In genomic region chr5:61331407-61332368, GRCh38 we compare ENCODE assay signal across 8 cellular contexts. TPM values are rescaled to one million over a fixed set of nuclear protein-coding genes. Genes with fewer than 3 reads are reported as not detected.
DNase-seq lines count a peak whose midpoint lies in the region; ATAC-seq and TF ChIP-seq lines count a peak whose summit lies in the region.

TSS of gene ZSWIM6 (plus strand) at chr5:61332258. CDS start at chr5:61332273, 15 bp downstream.

- H3K36me3 ChIP-seq in BLaER1 treated with 17β-estradiol and CSF1 and Interleukin-3, amounts not matched to agents 10 nM and 100 nM = peaks cover 5 to 14% (median 7%) of the 10 kb centered on the region in 11 experiments; a peak in 19 of 22 replicates
- no peaks in the 10 kb centered on the region for H3K36me3 ChIP-seq in liver (ENCODE audit: control insufficient read depth in 4 of 4, insufficient read depth in 3 of 4, low read depth in 1 of 4, low read length in 3 of 4)

- no peaks in the 10 kb centered on the region for H3K27me3 ChIP-seq in BLaER1 treated with 17β-estradiol and CSF1 and Interleukin-3, amounts not matched to agents 10 nM and 100 nM
- no peaks in the 10 kb centered on the region for H3K27me3 ChIP-seq in liver (ENCODE audit: control insufficient read depth in 4 of 4, insufficient read depth in 4 of 4, low read length in 3 of 4)

- peak within 1 kb of the TSS; percentile 84 to 99 (median 92) for H3K4me3 ChIP-seq in BLaER1 treated with 17β-estradiol and CSF1 and Interleukin-3, amounts not matched to agents 10 nM and 100 nM
- H3K4me3 ChIP-seq in liver (ENCODE audit: low read depth in 1 of 3, low read length in 3 of 3) = peak within 1 kb of the TSS; percentile 84 to 96 (median 92)

- peaks cover 37 to 45% (median 43%) of the 10 kb centered on the region in 11 experiments for H4K20me1 ChIP-seq in BLaER1 treated with 17β-estradiol and CSF1 and Interleukin-3, amounts not matched to agents 10 nM and 100 nM

- ATAC-seq in GM19351 (IDR thresholded peaks at IDR 0.05; ENCODE audit: unreplicated experiment) (peak; percentile 57), HG03520 (IDR thresholded peaks at IDR 0.05; ENCODE audit: unreplicated experiment) (peak; percentile 74)

- TF ChIP-seq CTCF in liver (IDR thresholded peaks at IDR 0.05; ENCODE audit: low read depth, low read length, missing input control) = no peak

- WGBS in liver = under 1% methylated on average over 94 of the region's 94 CpGs

- H3K9me3 ChIP-seq in BLaER1 treated with 17β-estradiol and CSF1 and Interleukin-3, amounts not matched to agents 10 nM and 100 nM (replicated peaks in 1 of 11) = peaks cover 0 to 9% (median 4%) of the 10 kb centered on the region in 11 experiments; a peak in 17 of 22 replicates
- H3K9me3 ChIP-seq in liver (ENCODE audit: control insufficient read depth in 4 of 4, low read length in 3 of 4) = no peaks in the 10 kb centered on the region

- DNase-seq in NCI-H748 treated with DMSO at 0.1 percent for 48 hours (lab: John Stamatoyannopoulos, UW) = peak; percentile 97
- DNase-seq in activated CD4-positive, alpha-beta T cell treated with anti-CD3 and anti-CD28 coated beads, Interleukin-2, amount 50 U/mL, for 48 hours = peak; percentile 98
- peak; percentile 96 to 100 for DNase-seq in dermis microvascular lymphatic vessel endothelial cell (ENCODE audit: low read depth in 2 of 2)
- DNase-seq in stimulated activated CD4-positive, alpha-beta T cell treated with anti-CD3 and anti-CD28 coated beads, Interleukin-4, amount 100 ng/mL, for 1 hour = peak; percentile 98

- peak within 1 kb of the TSS; percentile 91 to 98 (median 94) for H3K27ac ChIP-seq in BLaER1 treated with 17β-estradiol and CSF1 and Interleukin-3, amounts not matched to agents 10 nM and 100 nM
- H3K27ac ChIP-seq in liver (ENCODE audit: low read depth in 1 of 2, low read length in 2 of 2) = peak within 1 kb of the TSS; percentile 98

- H3K4me2 ChIP-seq in BLaER1 treated with 17β-estradiol and CSF1 and Interleukin-3, amounts not matched to agents 10 nM and 100 nM = peak within 1 kb of the TSS; percentile 91 to 97 (median 92)

- H3K4me1 ChIP-seq in BLaER1 treated with 17β-estradiol and CSF1 and Interleukin-3, amounts not matched to agents 10 nM and 100 nM = peaks cover 43 to 58% (median 48%) of the 10 kb centered on the region in 10 experiments
- H3K4me1 ChIP-seq in liver (ENCODE audit: control insufficient read depth in 4 of 4, insufficient read depth in 4 of 4, low read length in 3 of 4) = peaks cover 0 to 25% (median 15%) of the 10 kb centered on the region in 4 donors

- no peak for TF ChIP-seq RAD21 in liver (IDR thresholded peaks at IDR 0.05)

- peak within 1 kb of the TSS; percentile 94 to 99 (median 97) for H3K9ac ChIP-seq in BLaER1 treated with 17β-estradiol and CSF1 and Interleukin-3, amounts not matched to agents 10 nM and 100 nM
- H3K9ac ChIP-seq in liver (ENCODE audit: low read depth in 1 of 2, low read length in 2 of 2) = peak within 1 kb of the TSS; percentile 42 to 77

TF ChIP-seq in liver, 16 proteins besides CTCF, POLR2A, EP300 and RAD21:
- TF ChIP-seq NR2F2 (IDR thresholded peaks at IDR 0.05) (no peak), RXRA (IDR thresholded peaks at IDR 0.05) (peak; percentile 33 to 41), FOXA1 (IDR thresholded peaks at IDR 0.05) (no peak), ATF3 (IDR thresholded peaks at IDR 0.05) (no peak), FOXA2 (IDR thresholded peaks at IDR 0.05) (no peak), YY1 (IDR thresholded peaks at IDR 0.05) (peak; percentile 41), EGR1 (IDR thresholded peaks at IDR 0.05; ENCODE audit: low read depth in 2 of 2) (peak; percentile 91 to 93), SP1 (IDR thresholded peaks at IDR 0.05) (peak; percentile 50), HNF4G (IDR thresholded peaks at IDR 0.05) (no peak), JUND (IDR thresholded peaks at IDR 0.05) (no peak), HNF4A (conservative IDR thresholded peaks at IDR 0.05) (no peak), TAF1 (conservative IDR thresholded peaks at IDR 0.05) (peak; percentile 98), GABPA (IDR thresholded peaks at IDR 0.05 in 1 of 2, conservative IDR thresholded peaks at IDR 0.05 in 1 of 2) (peak in 1 of 2 donors; percentile 71)
- TF ChIP-seq, protein P1, sequence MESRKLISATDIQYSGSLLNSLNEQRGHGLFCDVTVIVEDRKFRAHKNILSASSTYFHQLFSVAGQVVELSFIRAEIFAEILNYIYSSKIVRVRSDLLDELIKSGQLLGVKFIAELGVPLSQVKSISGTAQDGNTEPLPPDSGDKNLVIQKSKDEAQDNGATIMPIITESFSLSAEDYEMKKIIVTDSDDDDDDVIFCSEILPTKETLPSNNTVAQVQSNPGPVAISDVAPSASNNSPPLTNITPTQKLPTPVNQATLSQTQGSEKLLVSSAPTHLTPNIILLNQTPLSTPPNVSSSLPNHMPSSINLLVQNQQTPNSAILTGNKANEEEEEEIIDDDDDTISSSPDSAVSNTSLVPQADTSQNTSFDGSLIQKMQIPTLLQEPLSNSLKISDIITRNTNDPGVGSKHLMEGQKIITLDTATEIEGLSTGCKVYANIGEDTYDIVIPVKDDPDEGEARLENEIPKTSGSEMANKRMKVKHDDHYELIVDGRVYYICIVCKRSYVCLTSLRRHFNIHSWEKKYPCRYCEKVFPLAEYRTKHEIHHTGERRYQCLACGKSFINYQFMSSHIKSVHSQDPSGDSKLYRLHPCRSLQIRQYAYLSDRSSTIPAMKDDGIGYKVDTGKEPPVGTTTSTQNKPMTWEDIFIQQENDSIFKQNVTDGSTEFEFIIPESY (IDR thresholded peaks at IDR 0.05) = no peak
- TF ChIP-seq, protein P2, sequence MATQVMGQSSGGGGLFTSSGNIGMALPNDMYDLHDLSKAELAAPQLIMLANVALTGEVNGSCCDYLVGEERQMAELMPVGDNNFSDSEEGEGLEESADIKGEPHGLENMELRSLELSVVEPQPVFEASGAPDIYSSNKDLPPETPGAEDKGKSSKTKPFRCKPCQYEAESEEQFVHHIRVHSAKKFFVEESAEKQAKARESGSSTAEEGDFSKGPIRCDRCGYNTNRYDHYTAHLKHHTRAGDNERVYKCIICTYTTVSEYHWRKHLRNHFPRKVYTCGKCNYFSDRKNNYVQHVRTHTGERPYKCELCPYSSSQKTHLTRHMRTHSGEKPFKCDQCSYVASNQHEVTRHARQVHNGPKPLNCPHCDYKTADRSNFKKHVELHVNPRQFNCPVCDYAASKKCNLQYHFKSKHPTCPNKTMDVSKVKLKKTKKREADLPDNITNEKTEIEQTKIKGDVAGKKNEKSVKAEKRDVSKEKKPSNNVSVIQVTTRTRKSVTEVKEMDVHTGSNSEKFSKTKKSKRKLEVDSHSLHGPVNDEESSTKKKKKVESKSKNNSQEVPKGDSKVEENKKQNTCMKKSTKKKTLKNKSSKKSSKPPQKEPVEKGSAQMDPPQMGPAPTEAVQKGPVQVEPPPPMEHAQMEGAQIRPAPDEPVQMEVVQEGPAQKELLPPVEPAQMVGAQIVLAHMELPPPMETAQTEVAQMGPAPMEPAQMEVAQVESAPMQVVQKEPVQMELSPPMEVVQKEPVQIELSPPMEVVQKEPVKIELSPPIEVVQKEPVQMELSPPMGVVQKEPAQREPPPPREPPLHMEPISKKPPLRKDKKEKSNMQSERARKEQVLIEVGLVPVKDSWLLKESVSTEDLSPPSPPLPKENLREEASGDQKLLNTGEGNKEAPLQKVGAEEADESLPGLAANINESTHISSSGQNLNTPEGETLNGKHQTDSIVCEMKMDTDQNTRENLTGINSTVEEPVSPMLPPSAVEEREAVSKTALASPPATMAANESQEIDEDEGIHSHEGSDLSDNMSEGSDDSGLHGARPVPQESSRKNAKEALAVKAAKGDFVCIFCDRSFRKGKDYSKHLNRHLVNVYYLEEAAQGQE (IDR thresholded peaks at IDR 0.05) = peak; percentile 77
- TF ChIP-seq, protein P3, sequence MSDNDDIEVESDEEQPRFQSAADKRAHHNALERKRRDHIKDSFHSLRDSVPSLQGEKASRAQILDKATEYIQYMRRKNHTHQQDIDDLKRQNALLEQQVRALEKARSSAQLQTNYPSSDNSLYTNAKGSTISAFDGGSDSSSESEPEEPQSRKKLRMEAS (IDR thresholded peaks at IDR 0.05) = peak; percentile 26

RNA-seq across cellular contexts. Expression of gene ZSWIM6, which starts in this region (rescaled TPM):
- total RNA-seq in dermis microvascular lymphatic vessel endothelial cell (8.3 and 19.6 TPM in 2 replicates), liver (1 to 10 TPM; 5.0 to 5.2 TPM)
- 1 to 10 TPM; 1.3 to 1.7 TPM for polyA plus RNA-seq in liver

Comparison
In these comparisons a context has a peak if more than half of its experiments do, and no peak if none do; other contexts are left out.
1. Peak in every context shown above with its lines: DNase-seq, ATAC-seq, H3K4me3 ChIP-seq and H3K27ac ChIP-seq.